12 cellular contexts compared by ENCODE assay signal in genomic region chr18:23943104-23943503, GRCh38.
DNase-seq lines count a peak whose midpoint lies in the region; ATAC-seq, FAIRE-seq and TF ChIP-seq lines count a peak whose summit lies in the region.
"Had no signal": no experiment of that assay in that cellular context is flagged by ENCODE, and none has a peak within 500 bp of the region (broad histone marks: within the 10 kb centered on the region; RNA-seq: fewer than 3 reads in every experiment).

No MANE protein-coding gene starts in this region.

- peak; percentile 70 for ATAC-seq in GM19467 (IDR thresholded peaks at IDR 0.05; ENCODE audit: unreplicated experiment)
- ATAC-seq in HG03135 (IDR thresholded peaks at IDR 0.05; ENCODE audit: unreplicated experiment), result peak; percentile 81
- ATAC-seq in activated naive CD8-positive, alpha-beta T cell treated with anti-CD3 and anti-CD28 coated beads, Interleukin-2, amount 10 ng/mL, durations not matched to agents 7 days and 5 days (ENCODE audit: low read depth), result peak; percentile 81
- ATAC-seq: left colon had no signal

- no peaks in the 10 kb centered on the region for H3K9me3 Mint-ChIP-seq in activated naive CD8-positive, alpha-beta T cell treated with anti-CD3 and anti-CD28 coated beads, Interleukin-2, amount 10 ng/mL, durations not matched to agents 7 days and 5 days
- H3K9me3 Mint-ChIP-seq: activated B cell treated with CpG ODN at 0.5 μM for 24 hours had no signal

- H3K27ac Mint-ChIP-seq in activated naive CD8-positive, alpha-beta T cell treated with anti-CD3 and anti-CD28 coated beads, Interleukin-2, amount 10 ng/mL, durations not matched to agents 7 days and 5 days, result peak overlapping the region; percentile 84
- H3K27ac Mint-ChIP-seq: activated B cell treated with CpG ODN at 0.5 μM for 24 hours had no signal

- TF ChIP-seq CTCF in GM12864 (IDR thresholded peaks at IDR 0.05; ENCODE audit: low read depth, low read length, missing control alignments) (no peak), vagina (IDR thresholded peaks at IDR 0.05) (no peak)

- no peak overlapping the region for H3K27ac ChIP-seq in vagina
- H3K27ac ChIP-seq: BLaER1 treated with 17β-estradiol and CSF1 and Interleukin-3, amounts not matched to agents 10 nM and 100 nM had no signal

- H3K27me3 ChIP-seq in vagina, result no peaks in the 10 kb centered on the region
- H3K27me3 ChIP-seq: BLaER1 treated with 17β-estradiol and CSF1 and Interleukin-3, amounts not matched to agents 10 nM and 100 nM had no signal

- TF ChIP-seq POLR2A in H54 (IDR thresholded peaks at IDR 0.05; ENCODE audit: low read depth, low read length), result no peak
- no peak for TF ChIP-seq POLR2A in vagina (IDR thresholded peaks at IDR 0.05)

- POLR2A ChIA-PET in activated naive CD8-positive, alpha-beta T cell treated with anti-CD3 and anti-CD28 coated beads, Interleukin-2, amount 10 ng/mL, durations not matched to agents 7 days and 5 days (lab: Charles Lee), result interaction anchor here (0.8 to 2.2 kb wide), 7 partner anchors 9 to 114 kb away, joined by 3 to 9 read pairs (median 5); partner anchors contain the start of gene TTC39C

- intact Hi-C loops in posterior vena cava (cut with DNase I), result loop anchor here in 1 of 2 donors (10.0 kb wide), 1 partner anchor 52 kb away; no protein-coding TSS in a partner anchor
- intact Hi-C loops in vagina (cut with DNase I), result no loop called here

- no peak for FAIRE-seq in H54 (lab: Jason Lieb, UNC)

- DNase-seq in GM12864 (ENCODE audit: low read depth) (peak; percentile 73), GOT3 (lab: John Stamatoyannopoulos, UW) (no peak), H54 (ENCODE audit: insufficient read length, low spot score) (no peak), posterior vena cava (ENCODE audit: low spot score) (no peak), vagina (ENCODE audit: extremely low spot score in 2 of 2) (no peak)
- no peak for DNase-seq in activated naive CD8-positive, alpha-beta T cell treated with anti-CD3 and anti-CD28 coated beads, Interleukin-2, amount 10 ng/mL, durations not matched to agents 7 days and 5 days
- DNase-seq: activated B cell treated with CpG ODN at 0.5 μM for 24 hours; effector CD8-positive, alpha-beta T cell; left colon had no signal

- peak overlapping the region; percentile 73 for H3K4me3 Mint-ChIP-seq in activated naive CD8-positive, alpha-beta T cell treated with anti-CD3 and anti-CD28 coated beads, Interleukin-2, amount 10 ng/mL, durations not matched to agents 7 days and 5 days
- H3K4me3 Mint-ChIP-seq: activated B cell treated with CpG ODN at 0.5 μM for 24 hours had no signal

- H3K36me3 Mint-ChIP-seq in activated naive CD8-positive, alpha-beta T cell treated with anti-CD3 and anti-CD28 coated beads, Interleukin-2, amount 10 ng/mL, durations not matched to agents 7 days and 5 days, result no peaks in the 10 kb centered on the region

- H3K4me3 ChIP-seq in GM12864 (ENCODE audit: low read depth, low read length) (no peak overlapping the region), vagina (no peak overlapping the region)
- H3K4me3 ChIP-seq: BLaER1 treated with 17β-estradiol and CSF1 and Interleukin-3, amounts not matched to agents 10 nM and 100 nM had no signal

- peaks cover 0 to 26% of the 10 kb centered on the region in 2 donors for H3K36me3 ChIP-seq in vagina

- H3K9me3 ChIP-seq in vagina, result no peaks in the 10 kb centered on the region
- H3K9me3 ChIP-seq: BLaER1 treated with 17β-estradiol and CSF1 and Interleukin-3, amounts not matched to agents 10 nM and 100 nM had no signal

- H3K4me1 Mint-ChIP-seq in activated naive CD8-positive, alpha-beta T cell treated with anti-CD3 and anti-CD28 coated beads, Interleukin-2, amount 10 ng/mL, durations not matched to agents 7 days and 5 days, result peaks cover 41% of the 10 kb centered on the region

- no peaks in the 10 kb centered on the region for H3K4me1 ChIP-seq in vagina

- no peaks in the 10 kb centered on the region for H3K27me3 Mint-ChIP-seq in activated naive CD8-positive, alpha-beta T cell treated with anti-CD3 and anti-CD28 coated beads, Interleukin-2, amount 10 ng/mL, durations not matched to agents 7 days and 5 days
- H3K27me3 Mint-ChIP-seq: activated B cell treated with CpG ODN at 0.5 μM for 24 hours had no signal
